17 cellular contexts compared by ENCODE assay signal in the genomic region with DNA sequence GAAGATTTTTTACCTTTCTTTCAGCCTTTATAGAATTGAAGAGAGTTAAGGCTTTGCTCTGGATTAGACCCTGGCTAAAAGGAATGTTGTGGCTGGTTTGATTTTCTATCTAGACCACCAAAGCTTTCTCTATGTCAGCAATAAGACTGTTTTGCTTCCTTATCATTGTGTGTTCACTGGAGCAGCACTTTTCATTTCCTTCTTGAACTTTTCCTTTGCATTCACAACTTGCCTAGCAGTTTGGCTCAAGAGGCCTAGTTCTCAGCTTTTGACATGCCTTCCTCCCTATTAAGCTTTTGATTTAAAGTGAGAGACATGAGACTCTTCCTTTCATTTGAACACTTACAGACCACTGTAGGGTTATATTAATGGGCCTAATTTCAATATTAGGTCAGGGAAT.
"Had no signal": no experiment of that assay in that cellular context is flagged by ENCODE, and none has a peak within 500 bp of the region (broad histone marks: within the 10 kb centered on the region; RNA-seq: fewer than 3 reads in every experiment).

No MANE protein-coding gene starts in this region.

- H3K4me2 ChIP-seq: hepatocyte had no signal

- H3K36me3 ChIP-seq: ovary had no signal

- H3K9me3 ChIP-seq: ovary had no signal

- ATAC-seq: foreskin keratinocyte; left cardiac atrium; left ventricle myocardium superior; naive thymus-derived CD8-positive, alpha-beta T cell; right cardiac atrium had no signal

- H3K79me2 ChIP-seq: hepatocyte had no signal

- H3K4me3 ChIP-seq: hepatocyte, lung, ovary had no signal

- DNase-seq: dermis blood vessel endothelial cell; endodermal cell; erythroblast; foreskin keratinocyte; head of caudate nucleus; kidney; left cardiac atrium; left ventricle myocardium superior; naive thymus-derived CD8-positive, alpha-beta T cell; ovary; right cardiac atrium; small intestine; stimulated activated CD4-positive, alpha-beta T cell treated with anti-CD3 and anti-CD28 coated beads, Interleukin-12 subunit alpha, Interleukin-12 subunit beta, amount 100 ng/mL, for 4 hours; stimulated activated naive CD4-positive, alpha-beta T cell treated with Interleukin-2 at 50 U/mL for 16 hours; trophoblast cell had no signal

- H3K27ac ChIP-seq: foreskin keratinocyte, hepatocyte, ovary had no signal

- H3K27me3 ChIP-seq: ovary had no signal

- H2AFZ ChIP-seq: hepatocyte had no signal

- H3K4me1 ChIP-seq: foreskin keratinocyte had no signal
